In the genomic region with DNA sequence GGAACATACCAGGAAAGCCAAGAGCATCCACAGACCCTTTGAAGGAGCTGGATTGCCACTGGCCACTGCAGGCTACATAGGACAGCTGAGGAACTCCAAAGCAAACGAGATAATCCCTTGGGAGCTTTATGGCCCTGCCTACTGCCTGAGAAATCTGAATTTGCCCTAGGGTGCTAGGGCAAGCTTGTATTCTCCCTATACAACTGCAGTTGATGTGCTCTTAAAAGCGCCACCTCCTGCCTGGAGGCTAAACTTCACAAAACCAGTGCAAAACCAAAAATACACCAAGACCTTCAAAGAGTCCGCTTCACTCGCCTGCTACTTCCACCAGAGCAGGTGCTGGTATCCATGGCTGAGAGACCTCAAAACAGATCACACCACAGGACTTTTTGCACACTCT, we compare ENCODE assay signal across 31 cellular contexts.
A peak's percentile ranks its signal among the peaks of the same experiment; 100 is the strongest.
DNase-seq lines count a peak whose midpoint lies in the region; ATAC-seq and TF ChIP-seq lines count a peak whose summit lies in the region.
"Had no signal": no experiment of that assay in that cellular context is flagged by ENCODE, and none has a peak within 500 bp of the region (broad histone marks: within the 10 kb centered on the region; RNA-seq: fewer than 3 reads in every experiment).

No MANE protein-coding gene starts in this region.

- H3K36me3 ChIP-seq in Caco-2 (ENCODE audit: control insufficient read depth, insufficient read depth, low read length) = no peaks in the 10 kb centered on the region
- H3K36me3 ChIP-seq in OCI-LY7 (ENCODE audit: insufficient read depth, low read length) = no peaks in the 10 kb centered on the region
- H3K36me3 ChIP-seq in endodermal cell (ENCODE audit: control insufficient read depth, insufficient read depth, low read length) = no peaks in the 10 kb centered on the region
- no peaks in the 10 kb centered on the region for H3K36me3 ChIP-seq in psoas muscle (ENCODE audit: insufficient read depth in 1 of 2, low read depth in 1 of 2)
- no peaks in the 10 kb centered on the region for H3K36me3 ChIP-seq in body of pancreas (replicated peaks in 1 of 2; ENCODE audit: insufficient read depth in 1 of 2, low read depth in 2 of 2)
- H3K36me3 ChIP-seq: colonic mucosa, tibial artery had no signal

- H3K27me3 Mint-ChIP-seq in Caco-2 (ENCODE audit: insufficient read depth, unreplicated experiment) = no peaks in the 10 kb centered on the region
- H3K27me3 Mint-ChIP-seq in H9 (ENCODE audit: low read depth) = no peaks in the 10 kb centered on the region
- no peaks in the 10 kb centered on the region for H3K27me3 Mint-ChIP-seq in endodermal cell (ENCODE audit: insufficient read depth)

- H3K4me3 ChIP-seq in Caco-2 (ENCODE audit: low read depth, low read length) (no peak overlapping the region), OCI-LY7 (ENCODE audit: low read depth, low read length, poor library complexity, severe bottlenecking) (no peak overlapping the region), endodermal cell (ENCODE audit: low read length) (no peak overlapping the region), psoas muscle (no peak overlapping the region), body of pancreas (no peak overlapping the region)
- H3K4me3 ChIP-seq: colonic mucosa, lung, mucosa of descending colon, tibial artery had no signal

- H2AFZ ChIP-seq in H9 (ENCODE audit: low read length) (no peak overlapping the region), OCI-LY7 (ENCODE audit: low read length) (no peak overlapping the region)

- no peak overlapping the region for H3K27ac Mint-ChIP-seq in Caco-2 (ENCODE audit: unreplicated experiment)
- H3K27ac Mint-ChIP-seq in H9 = no peak overlapping the region
- H3K27ac Mint-ChIP-seq in endodermal cell = no peak overlapping the region
- H3K27ac Mint-ChIP-seq: activated CD4-positive, alpha-beta T cell treated with anti-CD3 and anti-CD28 coated beads, Interleukin-2, amount 10 ng/mL, durations not matched to agents 24 days and 14 days; activated naive CD8-positive, alpha-beta T cell treated with anti-CD3 and anti-CD28 coated beads for 36 hours; natural killer cell treated with Interleukin-12 subunit alpha and Interleukin-12 subunit beta and Interleukin-15 and Interleukin-18, amount 100 ng/mL, for 72 hours had no signal

- no peak overlapping the region for H3K4me2 ChIP-seq in H9 (ENCODE audit: insufficient read depth, insufficient read length, low read length)
- H3K4me2 ChIP-seq in OCI-LY7 (ENCODE audit: low read length) = no peak overlapping the region

- no peak overlapping the region for H3K4ac ChIP-seq in H9 (ENCODE audit: low read depth, low read length)

- no peak overlapping the region for H3K23ac ChIP-seq in H9 (ENCODE audit: insufficient read length, low read depth, low read length)

- no peak overlapping the region for H3K56ac ChIP-seq in H9 (ENCODE audit: insufficient read length, low read depth, low read length)

- no peak overlapping the region for H3K27ac ChIP-seq in H9 (ENCODE audit: insufficient read length, low read depth, low read length)
- H3K27ac ChIP-seq in OCI-LY7 (ENCODE audit: low read depth, low read length, poor library complexity, severe bottlenecking) = no peak overlapping the region
- H3K27ac ChIP-seq in endodermal cell (ENCODE audit: low read depth, low read length) = no peak overlapping the region
- no peak overlapping the region for H3K27ac ChIP-seq in psoas muscle
- H3K27ac ChIP-seq in body of pancreas = no peak overlapping the region
- H3K27ac ChIP-seq: colonic mucosa, tibial artery had no signal

- H2BK5ac ChIP-seq in H9 (ENCODE audit: insufficient read length, low read length) = no peak overlapping the region

- H4K20me1 ChIP-seq in H9 (ENCODE audit: control insufficient read depth, insufficient read depth, insufficient read length) = no peaks in the 10 kb centered on the region
- H4K20me1 ChIP-seq in OCI-LY7 (ENCODE audit: insufficient read depth, low read length) = no peaks in the 10 kb centered on the region

- H3K14ac ChIP-seq in H9 (ENCODE audit: insufficient read depth, low read length) = no peak overlapping the region

- H3T11ph ChIP-seq in H9 (ENCODE audit: low read length) = no peak overlapping the region

- H3K79me1 ChIP-seq in H9 (ENCODE audit: insufficient read depth, low read depth, low read length, poor library complexity, severe bottlenecking) = no peaks in the 10 kb centered on the region

- no peak overlapping the region for H2BK12ac ChIP-seq in H9 (ENCODE audit: insufficient read length, low read depth, low read length)

- H3K23me2 ChIP-seq in H9 (ENCODE audit: insufficient read length, low read depth, low read length, poor library complexity, severe bottlenecking) = no peaks in the 10 kb centered on the region

- no peaks in the 10 kb centered on the region for H3K9me2 ChIP-seq in OCI-LY7 (ENCODE audit: insufficient read depth, low read length)

- POLR2A ChIA-PET in Caco-2 (lab: Charles Lee) = no interaction called here
- POLR2A ChIA-PET in OCI-LY7 (lab: Charles Lee) = no interaction called here

- no peak overlapping the region for H2BK20ac ChIP-seq in H9 (ENCODE audit: low read depth, low read length, poor library complexity, severe bottlenecking)

- H3K36me3 Mint-ChIP-seq in Caco-2 (ENCODE audit: insufficient read depth, unreplicated experiment) = no peaks in the 10 kb centered on the region
- H3K36me3 Mint-ChIP-seq in H9 (ENCODE audit: insufficient read depth in 1 of 3, low read depth in 3 of 3) = peaks cover 1 to 19% (median 3%) of the 10 kb centered on the region in 3 experiments; a peak in 3 of 7 replicates
- H3K36me3 Mint-ChIP-seq in endodermal cell (ENCODE audit: low read depth) = no peaks in the 10 kb centered on the region
- H3K36me3 Mint-ChIP-seq: activated naive CD8-positive, alpha-beta T cell treated with anti-CD3 and anti-CD28 coated beads for 36 hours had no signal

- H3K4me1 Mint-ChIP-seq in Caco-2 (ENCODE audit: low read depth, unreplicated experiment) (no peaks in the 10 kb centered on the region), H9 (peaks cover 2 to 6% of the 10 kb centered on the region in 2 experiments; a peak in 2 of 4 replicates), endodermal cell (no peaks in the 10 kb centered on the region)
- H3K4me1 Mint-ChIP-seq: activated CD4-positive, alpha-beta T cell treated with anti-CD3 and anti-CD28 coated beads, Interleukin-2, amount 10 ng/mL, durations not matched to agents 24 days and 14 days; activated naive CD8-positive, alpha-beta T cell treated with anti-CD3 and anti-CD28 coated beads for 36 hours had no signal

- H3K9ac ChIP-seq in H9 (ENCODE audit: extremely low read depth, insufficient read length, low read length) (no peak overlapping the region), endodermal cell (ENCODE audit: extremely low read depth, low read length, poor library complexity, severe bottlenecking) (no peak overlapping the region)

- no peak for TF ChIP-seq POLR2A in body of pancreas (IDR thresholded peaks at IDR 0.05)

- no peak overlapping the region for H4K5ac ChIP-seq in H9 (ENCODE audit: insufficient read length, low read depth, low read length)

- CTCF ChIA-PET in Caco-2 (lab: Charles Lee) (interaction anchor here (0.6 to 0.8 kb wide), 3 partner anchors 84 to 380 kb away, joined by 3 to 5 read pairs (median 3); a partner anchor contains a TSS), OCI-LY7 (lab: Charles Lee; ENCODE audit: unreplicated experiment) (no interaction called here)

- BruUV-seq in Caco-2 (replicated peaks; lab: Mats Ljungman, UMichigan) = no TSS peak
- no TSS peak for BruUV-seq in OCI-LY7 (replicated peaks; lab: Mats Ljungman, UMichigan)

- H3K27me3 ChIP-seq in Caco-2 (replicated peaks; ENCODE audit: control insufficient read depth, insufficient read depth, low read length) (no peaks in the 10 kb centered on the region), H9 (ENCODE audit: insufficient read depth, low read length) (no peaks in the 10 kb centered on the region), endodermal cell (ENCODE audit: control insufficient read depth, insufficient read depth, low read length, poor library complexity, severe bottlenecking) (no peaks in the 10 kb centered on the region), psoas muscle (ENCODE audit: insufficient read depth in 3 of 3, low read length in 2 of 3) (no peaks in the 10 kb centered on the region), body of pancreas (no peaks in the 10 kb centered on the region)
- H3K27me3 ChIP-seq: colonic mucosa, tibial artery had no signal

- no peak overlapping the region for H4K91ac ChIP-seq in H9 (ENCODE audit: insufficient read length, low read depth, low read length)

- no peak for ATAC-seq in psoas muscle
- no peak for ATAC-seq in body of pancreas
- ATAC-seq: mucosa of descending colon; natural killer cell treated with Interleukin-12 subunit alpha and Interleukin-12 subunit beta and Interleukin-15 and Interleukin-18, amount 100 ng/mL, for 72 hours had no signal

- H4K8ac ChIP-seq in H9 (replicated peaks; ENCODE audit: insufficient read length, low read depth, low read length) = no peak overlapping the region

- H3K4me1 ChIP-seq in Caco-2 = no peaks in the 10 kb centered on the region
- H3K4me1 ChIP-seq in H9 (ENCODE audit: insufficient read depth, low read length) = no peaks in the 10 kb centered on the region
- no peaks in the 10 kb centered on the region for H3K4me1 ChIP-seq in OCI-LY7 (ENCODE audit: insufficient read depth, low read length, poor library complexity, severe bottlenecking)
- no peaks in the 10 kb centered on the region for H3K4me1 ChIP-seq in endodermal cell (ENCODE audit: control insufficient read depth, insufficient read depth, low read length)
- no peaks in the 10 kb centered on the region for H3K4me1 ChIP-seq in psoas muscle
- H3K4me1 ChIP-seq in body of pancreas = peaks cover 5% of the 10 kb centered on the region
- H3K4me1 ChIP-seq: colonic mucosa, tibial artery had no signal

- H2BK120ac ChIP-seq in H9 (ENCODE audit: low read depth, low read length, poor library complexity, severe bottlenecking) = no peak overlapping the region

- DNase-seq in Caco-2 = peak; percentile 49 to 52
- DNase-seq in H9 = peak; percentile 43
- DNase-seq in OCI-LY7 (ENCODE audit: low spot score) = peak; percentile 13
- DNase-seq in endodermal cell = peak; percentile 64
- no peak for DNase-seq in psoas muscle
- DNase-seq in SK-N-DZ (ENCODE audit: low spot score) = no peak
- no peak for DNase-seq in body of pancreas
- DNase-seq: activated CD4-positive, alpha-beta T cell treated with anti-CD3 and anti-CD28 coated beads, Interleukin-2, amount 10 ng/mL, durations not matched to agents 24 days and 14 days; activated effector memory CD4-positive, alpha-beta T cell treated with anti-CD3 and anti-CD28 coated beads, Interleukin-2, amount 50 U/mL, for 16 hours; activated naive CD8-positive, alpha-beta T cell treated with anti-CD3 and anti-CD28 coated beads for 36 hours; activated T-cell treated with anti-CD3 and anti-CD28 coated beads, Interleukin-2, amount 50 U/mL, for 1 hour; aorta; C1 segment of cervical spinal cord; colonic mucosa; COR-L47; DMS79; effector CD4-positive, alpha-beta T cell; GF-D8; hippocampal formation; Karpas-422; mucosa of descending colon; NCI-H1092; NCI-H187; NCI-H2171 treated with DMSO at 0.1 percent for 48 hours; NCI-H510A treated with DMSO at 0.1 percent for 48 hours; SHP77 treated with DMSO at 0.1 percent for 48 hours; stimulated activated CD4-positive, alpha-beta T cell treated with anti-CD3 and anti-CD28 coated beads, Interleukin-4, amount 100 ng/mL, for 24 hours; T1000; tibial artery had no signal

- H2AK5ac ChIP-seq in H9 (ENCODE audit: insufficient read length, low read length) = no peak overlapping the region

- TF ChIP-seq CTCF in Caco-2 (IDR thresholded peaks at IDR 0.05; ENCODE audit: insufficient read depth in 1 of 2, low read depth in 1 of 2, low read length in 1 of 2, severe bottlenecking in 1 of 2, unreplicated experiment in 1 of 2) (peak in 1 of 2 experiments; percentile 30), H9 (conservative IDR thresholded peaks at IDR 0.05) (peak; percentile 44; the same call in 2 of the 3 replicates), OCI-LY7 (conservative IDR thresholded peaks at IDR 0.05; ENCODE audit: low read length) (peak; percentile 54), endodermal cell (conservative IDR thresholded peaks at IDR 0.05) (peak; percentile 47), psoas muscle (IDR thresholded peaks at IDR 0.05) (no peak), body of pancreas (IDR thresholded peaks at IDR 0.05) (no peak)

- intact Hi-C loops in Caco-2 (cut with micrococcal nuclease; ENCODE audit: unreplicated experiment) = loop anchor here (1.0 to 2.0 kb wide), 2 partner anchors 50 to 84 kb away; no protein-coding TSS in a partner anchor
- intact Hi-C loops in OCI-LY7 (cut with micrococcal nuclease; ENCODE audit: unreplicated experiment) = no loop called here
- intact Hi-C loops in psoas muscle (cut with DNase I) = no loop called here
- intact Hi-C loops in body of pancreas (cut with DNase I) = no loop called here

- no CpG with 5 or more reads among the region's 4 CpGs for WGBS in H9 (ENCODE audit: extremely low coverage, insufficient read length, low lambda C conversion rate)
- 91 to 100% methylated on average over 2 to 4 of the region's 4 CpGs for WGBS in endodermal cell (ENCODE audit: insufficient coverage in 1 of 2, insufficient read length in 1 of 2), 2 experiments
- 82 to 91% (median 88%) methylated on average over 4 of the region's 4 CpGs for WGBS in psoas muscle, 3 donors
- WGBS in body of pancreas, 2 donors = 92 to 100% methylated on average over 4 of the region's 4 CpGs

- H3K9me3 ChIP-seq in Caco-2 (no peaks in the 10 kb centered on the region), H9 (ENCODE audit: control insufficient read depth, low read depth, low read length) (no peaks in the 10 kb centered on the region), OCI-LY7 (ENCODE audit: low read length) (no peaks in the 10 kb centered on the region), endodermal cell (ENCODE audit: control insufficient read depth, low read length) (no peaks in the 10 kb centered on the region), psoas muscle (no peaks in the 10 kb centered on the region), body of pancreas (no peaks in the 10 kb centered on the region)
- H3K9me3 ChIP-seq: colonic mucosa, mucosa of descending colon, tibial artery had no signal

- H3K9me3 Mint-ChIP-seq in Caco-2 (ENCODE audit: unreplicated experiment) (no peaks in the 10 kb centered on the region), H9 (peaks cover 3 to 7% of the 10 kb centered on the region in 2 experiments; a peak in 2 of 5 replicates), endodermal cell (peaks cover 8% of the 10 kb centered on the region)

- H3K79me2 ChIP-seq in H9 (ENCODE audit: insufficient read depth, low read length) (no peaks in the 10 kb centered on the region), OCI-LY7 (ENCODE audit: insufficient read depth, low read depth, low read length) (no peaks in the 10 kb centered on the region)

- no peak overlapping the region for H3K4me3 Mint-ChIP-seq in Caco-2 (ENCODE audit: unreplicated experiment)
- no peak overlapping the region for H3K4me3 Mint-ChIP-seq in H9
- H3K4me3 Mint-ChIP-seq in endodermal cell = no peak overlapping the region
- H3K4me3 Mint-ChIP-seq: activated CD4-positive, alpha-beta T cell treated with anti-CD3 and anti-CD28 coated beads, Interleukin-2, amount 10 ng/mL, durations not matched to agents 24 days and 14 days; activated naive CD8-positive, alpha-beta T cell treated with anti-CD3 and anti-CD28 coated beads for 36 hours; natural killer cell treated with Interleukin-12 subunit alpha and Interleukin-12 subunit beta and Interleukin-15 and Interleukin-18, amount 100 ng/mL, for 72 hours had no signal

- no peak overlapping the region for H3K18ac ChIP-seq in H9 (ENCODE audit: insufficient read length, low read depth, low read length)

- H2BK15ac ChIP-seq in H9 (ENCODE audit: low read depth, low read length) = no peak overlapping the region

Comparison
In these comparisons a context has a peak if more than half of its experiments do, and no peak if none do; other contexts are left out.
1. DNase-seq: peak in Caco-2 (2 of 2), H9 (single experiment), OCI-LY7 (single experiment) and endodermal cell (single experiment); none in psoas muscle (0 of 2), SK-N-DZ (single experiment) and body of pancreas (0 of 4).
2. CTCF ChIP-seq: peak in H9 (single experiment), OCI-LY7 (single experiment) and endodermal cell (single experiment); none in psoas muscle (single experiment) and body of pancreas (0 of 7).